Comparison of ENCODE assay signal across 7 cellular contexts in the genomic region with DNA sequence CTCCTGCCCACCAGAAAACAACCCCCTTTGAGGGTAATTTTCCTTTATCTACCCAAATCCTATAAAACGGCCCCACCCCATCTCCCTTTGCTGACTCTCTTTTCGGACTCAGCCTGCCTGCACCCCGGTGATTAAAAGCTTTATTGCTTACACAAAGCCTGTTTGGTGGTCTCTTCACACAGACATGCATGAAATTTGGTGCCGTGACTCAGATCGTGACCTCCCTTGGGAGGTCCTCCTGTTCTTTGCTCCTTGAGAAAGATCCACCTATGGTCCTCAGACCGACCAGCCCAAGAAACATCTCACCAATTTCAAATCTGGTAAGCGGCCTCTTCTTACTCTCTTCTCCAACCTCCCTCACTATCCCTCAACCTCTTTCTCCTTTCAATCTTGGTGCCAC. TPM values are rescaled to one million over a fixed set of nuclear protein-coding genes. Genes with fewer than 3 reads are reported as not detected.
"Had no signal": no experiment of that assay in that cellular context is flagged by ENCODE, and none has a peak within 500 bp of the region (broad histone marks: within the 10 kb centered on the region; RNA-seq: fewer than 3 reads in every experiment).

No MANE protein-coding gene starts in this region.

RNA-seq across cellular contexts. Expression of a gene that starts 24.1 kb away (rescaled TPM):
- total RNA-seq: activated CD4-positive, alpha-beta memory T cell treated with anti-CD3 and anti-CD28 coated beads, Interleukin-2, amount 10 ng/mL, durations not matched to agents 7 days and 5 days; activated CD4-positive, alpha-beta T cell treated with anti-CD3 and anti-CD28 coated beads for 36 hours; activated CD4-positive, alpha-beta T cell treated with anti-CD3 and anti-CD28 coated beads, Interleukin-2, amount 10 ng/mL, durations not matched to agents 7 days and 5 days; activated CD8-positive, alpha-beta memory T cell treated with anti-CD3 and anti-CD28 coated beads, Interleukin-2, amount 10 ng/mL, durations not matched to agents 7 days and 5 days; activated CD8-positive, alpha-beta T cell treated with anti-CD3 and anti-CD28 coated beads, Interleukin-2, amount 10 ng/mL, durations not matched to agents 7 days and 5 days; activated naive CD8-positive, alpha-beta T cell treated with anti-CD3 and anti-CD28 coated beads, Interleukin-2, amount 10 ng/mL, durations not matched to agents 7 days and 5 days; activated T-helper 2 cell treated with anti-CD3 and anti-CD28 coated beads, Interferon-gamma antibody, Interleukin-2, Interleukin-4, amounts not matched to agents 10 μg/mL and 5 μg/mL and 100 μg/mL, durations not matched to agents 14 hours and 24 hours and 36 hours had no signal
